Comparison of ENCODE assay signal across 20 cellular contexts in the genomic region with DNA sequence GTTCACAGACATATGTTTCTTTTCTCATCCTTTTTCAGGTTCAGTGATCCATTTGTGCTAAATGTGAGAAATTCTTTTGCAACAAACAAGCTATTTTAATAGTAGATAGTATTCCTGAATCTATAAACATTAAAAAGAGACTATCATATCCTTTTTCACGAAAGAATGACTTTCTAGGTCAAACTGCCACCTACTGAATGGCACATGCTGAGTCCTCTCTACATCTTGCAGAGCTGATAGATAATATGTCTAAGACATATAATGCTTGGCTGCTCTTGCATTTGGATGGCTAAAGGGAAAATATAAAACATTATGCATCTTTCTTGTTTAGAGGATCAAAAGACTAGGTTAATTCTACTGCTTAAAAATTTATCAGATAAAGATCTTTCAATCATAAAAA.
"Had no signal": no experiment of that assay in that cellular context is flagged by ENCODE, and none has a peak within 500 bp of the region (broad histone marks: within the 10 kb centered on the region; RNA-seq: fewer than 3 reads in every experiment).

No MANE protein-coding gene starts in this region.

- H3K27ac ChIP-seq: RWPE1 had no signal

- H3K9me3 ChIP-seq: SK-N-SH had no signal

- H3K9ac ChIP-seq: SK-N-SH had no signal

- H3K4me2 ChIP-seq: SK-N-SH had no signal

- DNase-seq: KBM-7, MV-4-11, NCI-H1048, NCI-H1105, NCI-H1417, NCI-H1436 treated with DMSO at 0.1 percent for 48 hours, NCI-H1694, NCI-H187 treated with DMSO at 0.1 percent for 48 hours, NCI-H2081, NCI-H2107, NCI-H226, NCI-H446, NCI-H510A, NCI-H524 treated with DMSO at 0.1 percent for 48 hours, NCI-H69, NCI-H774, SHP77, SK-N-SH, SW 1271 had no signal
